Comparison of ENCODE assay signal across 8 cellular contexts in the genomic region with DNA sequence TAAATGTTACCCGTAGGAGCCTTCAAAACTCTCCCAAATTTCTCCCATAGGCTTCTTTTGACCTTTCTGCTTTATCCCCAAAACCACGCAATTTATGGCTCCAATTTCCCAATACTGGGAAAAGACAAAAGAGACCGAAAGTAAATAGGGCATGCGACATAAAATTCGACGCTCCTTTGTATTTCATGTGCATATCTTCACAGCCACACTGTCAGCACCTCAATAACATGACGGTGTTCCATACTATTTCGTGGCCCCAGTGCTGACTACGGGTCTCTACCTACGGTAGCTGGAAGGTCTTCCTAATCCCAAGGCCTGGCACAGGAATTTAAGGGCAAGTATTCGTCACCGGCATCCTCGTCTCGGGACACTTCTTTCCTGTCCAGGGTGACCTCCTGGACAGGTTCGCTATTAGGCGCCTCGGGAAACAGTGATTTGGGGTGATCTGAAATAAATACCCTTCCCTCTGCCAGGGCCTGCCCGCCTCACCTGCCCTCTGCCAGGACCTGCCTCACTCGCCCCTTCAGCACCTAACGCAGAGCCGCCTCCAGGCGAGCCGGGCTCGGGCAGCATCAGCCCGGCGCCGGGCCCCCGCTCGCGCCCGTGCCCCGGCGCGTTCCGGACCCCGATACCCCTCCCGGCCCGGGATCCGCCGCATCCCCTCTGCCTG. TPM values are rescaled to one million over a fixed set of nuclear protein-coding genes. Genes with fewer than 3 reads are reported as not detected.
DNase-seq lines count a peak whose midpoint lies in the region; ATAC-seq, FAIRE-seq and TF ChIP-seq lines count a peak whose summit lies in the region.

No MANE protein-coding gene starts in this region.

- no peak for TF ChIP-seq EP300 in H1 (IDR thresholded peaks at IDR 0.05; ENCODE audit: borderline replicate concordance in 1 of 2, low read depth in 2 of 2, low read length in 2 of 2)

- H3K23me2 ChIP-seq in H1 (ENCODE audit: low read depth, low read length), result peaks cover 8% of the 10 kb centered on the region; the same call in 1 of the 2 replicates

- no peak overlapping the region for H3K23ac ChIP-seq in H1 (ENCODE audit: insufficient read length)

- H2BK20ac ChIP-seq in H1 (ENCODE audit: low read length), result no peak overlapping the region

- H3K18ac ChIP-seq in H1 (ENCODE audit: extremely low read depth, low read length), result peak overlapping the region; percentile 82

- H3K79me2 ChIP-seq in H1 (ENCODE audit: control insufficient read depth in 1 of 2, insufficient read depth in 2 of 2, low read length in 2 of 2), result peaks cover 4 to 47% of the 10 kb centered on the region in 2 experiments; a peak in 3 of 4 replicates

- peak; percentile 75 for ATAC-seq in GM18511 (IDR thresholded peaks at IDR 0.05; ENCODE audit: unreplicated experiment)
- ATAC-seq in HG03039 (IDR thresholded peaks at IDR 0.05; ENCODE audit: unreplicated experiment), result peak; percentile 42

- H3K4me3 ChIP-seq in H1 (ENCODE audit: extremely low read depth in 1 of 4, insufficient read depth in 2 of 4, low read depth in 3 of 4, low read length in 4 of 4) (peak overlapping the region; percentile 44 to 92 (median 76)), mononuclear cell (ENCODE audit: low read length) (peak overlapping the region; percentile 82)

- H2BK120ac ChIP-seq in H1 (replicated peaks; ENCODE audit: low read depth, low read length), result no peak overlapping the region

- peak overlapping the region; percentile 82 to 96 (median 86) for H3K9ac ChIP-seq in H1 (replicated peaks in 1 of 4; ENCODE audit: extremely low read depth in 1 of 4, low read depth in 3 of 4, low read length in 3 of 4)

- H3K36me3 ChIP-seq in H1 (ENCODE audit: control insufficient read depth in 2 of 4, insufficient read depth in 4 of 4, low read length in 3 of 4), result no peaks in the 10 kb centered on the region

- no peak for TF ChIP-seq CTCF in H1 (IDR thresholded peaks at IDR 0.05; ENCODE audit: control extremely low read depth in 1 of 3, insufficient read depth in 1 of 3, low read depth in 1 of 3, low read length in 3 of 3)

- H3K9me3 ChIP-seq in H1 (ENCODE audit: insufficient read depth in 2 of 2, low read depth in 1 of 2, low read length in 1 of 2) (no peaks in the 10 kb centered on the region), mononuclear cell (ENCODE audit: low read depth, low read length) (no peaks in the 10 kb centered on the region)

- peak overlapping the region; percentile 6 for H3K4ac ChIP-seq in H1 (replicated peaks; ENCODE audit: insufficient read length, low read depth, low read length)

- TF ChIP-seq RAD21 in H1 (IDR thresholded peaks at IDR 0.05 in 1 of 2, conservative IDR thresholded peaks at IDR 0.05 in 1 of 2; ENCODE audit: low read depth in 2 of 2, low read length in 2 of 2), result no peak

- no peak overlapping the region for H2BK12ac ChIP-seq in H1 (ENCODE audit: low read depth, low read length)

- H3K4me2 ChIP-seq in H1 (ENCODE audit: insufficient read depth in 1 of 2, low read depth in 2 of 2, low read length in 2 of 2), result peak overlapping the region; percentile 65 to 79

- peaks cover 0 to 17% (median 9%) of the 10 kb centered on the region in 4 experiments; a peak in 5 of 7 replicates for H3K27me3 ChIP-seq in H1 (replicated peaks in 1 of 4; ENCODE audit: control insufficient read depth in 3 of 4, extremely low read depth in 1 of 4, insufficient read depth in 3 of 4, low read length in 3 of 4)
- no peaks in the 10 kb centered on the region for H3K27me3 ChIP-seq in mononuclear cell (ENCODE audit: insufficient read depth, low read length)

- peak overlapping the region; percentile 88; the same call in 1 of the 2 replicates for H4K8ac ChIP-seq in H1 (ENCODE audit: extremely low read depth, insufficient read depth, low read length)

- no peak overlapping the region for H2AK5ac ChIP-seq in H1 (ENCODE audit: low read depth, low read length)

- peaks cover 1 to 2% of the 10 kb centered on the region in 2 experiments for H4K20me1 ChIP-seq in H1 (replicated peaks in 1 of 2; ENCODE audit: control insufficient read depth in 1 of 2, insufficient read depth in 2 of 2, low read length in 2 of 2)

- H3K56ac ChIP-seq in H1 (replicated peaks; ENCODE audit: insufficient read length, low read depth, low read length), result no peak overlapping the region

- H2BK15ac ChIP-seq in H1 (ENCODE audit: low read length), result no peak overlapping the region

- peak; percentile 62 for DNase-seq in 8988T
- DNase-seq in NCI-H460 (ENCODE audit: extremely low read depth, low read depth), result peak; percentile 42
- peak; percentile 27 to 55 for DNase-seq in activated CD8-positive, alpha-beta memory T cell treated with anti-CD3 and anti-CD28 coated beads for 1 hour (ENCODE audit: extremely low read depth in 1 of 2, low read depth in 1 of 2)
- peak in 1 of 2 experiments; percentile 80 for DNase-seq in H1 (ENCODE audit: low read depth in 1 of 2, low spot score in 2 of 2)
- peak; percentile 50 to 55 for DNase-seq in stimulated activated CD8-positive, alpha-beta memory T cell treated with anti-CD3 and anti-CD28 coated beads, Interleukin-2, amount 100 ng/mL, for 48 hours (ENCODE audit: low read depth in 2 of 2)

- no peak for FAIRE-seq in H1 (lab: Jason Lieb, UNC)

- peak; percentile 12 to 70 for TF ChIP-seq POLR2A in H1 (IDR thresholded peaks at IDR 0.05; ENCODE audit: control extremely low read depth in 1 of 2, low read depth in 2 of 2, low read length in 2 of 2)

- H2AFZ ChIP-seq in H1 (ENCODE audit: low read length), result no peak overlapping the region

- peak overlapping the region; percentile 79 for H4K5ac ChIP-seq in H1 (ENCODE audit: insufficient read length, low read depth, low read length)

- H4K91ac ChIP-seq in H1 (replicated peaks; ENCODE audit: insufficient read length, low read length), result peak overlapping the region; percentile 51

- peak overlapping the region; percentile 84; the same call in 1 of the 2 replicates for H3K27ac ChIP-seq in H1 (ENCODE audit: low read depth, low read length)

- POLR2A ChIA-PET in H1 (lab: Charles Lee; ENCODE audit: partially characterized antibody), result interaction anchor here (0.6 to 2.6 kb wide), 10 partner anchors 8 to 1615 kb away, joined by 3 to 11 read pairs (median 4); no protein-coding TSS in a partner anchor

- WGBS in H1 (ENCODE audit: extremely low coverage in 1 of 2, insufficient coverage in 1 of 2, insufficient read length in 1 of 2, insufficient replicate concordance in 2 of 2, low coverage in 1 of 2, low lambda C conversion rate in 2 of 2, missing lambda C conversion rate in 1 of 2), 2 experiments, result 4% methylated on average over 38 of the region's 40 CpGs; no CpG with 5 or more reads in 1 of the 2 experiments

- no peak overlapping the region for H3K14ac ChIP-seq in H1 (ENCODE audit: insufficient read length)

- CTCF ChIA-PET in H1 (lab: Charles Lee; ENCODE audit: partially characterized antibody), result interaction anchor here (1.4 to 4.3 kb wide), 2 partner anchors 27 to 65 kb away, joined by 6 to 26 read pairs; no protein-coding TSS in a partner anchor

- no peaks in the 10 kb centered on the region for H3K79me1 ChIP-seq in H1 (ENCODE audit: low read depth, low read length)

- H3K4me1 ChIP-seq in H1 (replicated peaks in 1 of 4; ENCODE audit: control insufficient read depth in 3 of 4, insufficient read depth in 4 of 4, low read length in 3 of 4), result peaks cover 11 to 22% (median 15%) of the 10 kb centered on the region in 4 experiments; a peak in 6 of 7 replicates
- H3K4me1 ChIP-seq in mononuclear cell (ENCODE audit: insufficient read depth, low read length), result peaks cover 22% of the 10 kb centered on the region

- no peak overlapping the region for H2BK5ac ChIP-seq in H1 (ENCODE audit: low read depth, low read length)

TF ChIP-seq in H1, 55 proteins besides CTCF, POLR2A, EP300 and RAD21:
- 0 out of 2 replicates have a peak, but pooled peaks have one; percentile 20 for TF ChIP-seq TBP (IDR thresholded peaks at IDR 0.05; ENCODE audit: low read depth, low read length)
- TF ChIP-seq BACH1 (IDR thresholded peaks at IDR 0.05; ENCODE audit: low read length), result no peak
- TF ChIP-seq CREB1 (IDR thresholded peaks at IDR 0.05), result peak; percentile 14; the same call in 1 of the 2 replicates
- TF ChIP-seq POU5F1 (IDR thresholded peaks at IDR 0.05; ENCODE audit: low read depth, low read length), result no peak
- 0 out of 2 replicates have a peak, but pooled peaks have one; percentile 76 for TF ChIP-seq PHF8 (conservative IDR thresholded peaks at IDR 0.05; ENCODE audit: low read depth, low read length)
- TF ChIP-seq TAF1 (IDR thresholded peaks at IDR 0.05; ENCODE audit: low read depth, low read length), result peak; percentile 56
- TF ChIP-seq ZNF274 (IDR thresholded peaks at IDR 0.05; ENCODE audit: borderline replicate concordance, extremely low read depth, low read length), result no peak
- no peak for TF ChIP-seq NANOG (IDR thresholded peaks at IDR 0.05; ENCODE audit: insufficient read depth, low read depth, low read length, poor library complexity, severe bottlenecking)
- TF ChIP-seq TCF12 (IDR thresholded peaks at IDR 0.05; ENCODE audit: low read depth, low read length), result no peak
- peak; percentile 30; the same call in 1 of the 2 replicates for TF ChIP-seq RBBP5 (IDR thresholded peaks at IDR 0.05; ENCODE audit: borderline replicate concordance, low read depth, low read length)
TF ChIP-seq in H1: peak in this region for 5.

RNA-seq across cellular contexts. Expression of gene DTNB, which starts 0.7 kb away (rescaled TPM):
- total RNA-seq in NCI-H460 (2014; rRNA removed; shearing (Covaris generic)), result 10.4 and 10.7 TPM in 2 replicates
- polyA plus RNA-seq in NCI-H460 (2014; cell fraction: nucleus; rRNA removed), result 10.7 and 173 TPM in 2 replicates
- total RNA-seq in H1 (2021; fragmentation: NEBNext Ultra II Directional; extraction: Animal tissue kit (Norgen Biotek cat#: 25700)), result 40.5 and 49.5 TPM in 2 replicates
- 39.6 and 44.7 TPM in 2 replicates for polyA plus RNA-seq in H1 (2011; rRNA removed)
- 50.2 TPM for polyA plus RNA-seq in H1 (2011; cell fraction: cytosol; rRNA removed)
- polyA plus RNA-seq in H1 (2011; cell fraction: nucleus; rRNA removed), result 88.6 TPM
- polyA plus RNA-seq in H1 (2012, experiment 1 of 2), result 34.3 to 53.4 TPM (median 49.9 TPM) in 4 replicates
- polyA plus RNA-seq in H1 (2012, experiment 2 of 2), result 24.6 TPM
- 34.4 TPM for polyA plus RNA-seq in H1 (2013, experiment 1 of 2)
- 37.9 TPM for polyA plus RNA-seq in H1 (2013, experiment 2 of 2)
- polyA minus RNA-seq in H1 (2011; rRNA and poly(A)+ RNA removed), result 81.2 and 107 TPM in 2 replicates
- polyA minus RNA-seq in H1 (2011; cell fraction: cytosol; rRNA and poly(A)+ RNA removed), result 33.9 TPM
- polyA minus RNA-seq in H1 (2011; cell fraction: nucleus; rRNA and poly(A)+ RNA removed), result 141 TPM
- 18.3 TPM for total RNA-seq in mononuclear cell
